Comparison of ENCODE assay signal across 17 cellular contexts in the genomic region with DNA sequence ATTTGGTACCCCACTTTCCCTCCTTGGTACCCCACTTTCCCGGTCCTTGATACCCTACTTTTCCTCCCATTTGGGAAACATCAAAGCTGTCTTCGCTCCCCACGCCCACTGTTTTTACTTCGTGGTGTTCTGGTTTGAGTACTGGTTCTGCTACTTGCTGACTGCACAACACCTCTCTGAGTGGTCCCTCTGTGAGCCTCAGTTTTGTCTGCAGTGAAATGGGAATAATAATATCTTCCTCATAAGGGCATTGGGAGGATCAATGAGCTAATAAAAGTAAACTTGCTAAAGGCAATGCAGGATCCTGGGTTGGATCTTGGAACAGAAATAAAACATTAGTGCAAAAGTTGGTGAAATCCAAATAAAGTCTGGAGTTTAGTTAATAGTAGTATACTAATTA.
"Had no signal": no experiment of that assay in that cellular context is flagged by ENCODE, and none has a peak within 500 bp of the region (broad histone marks: within the 10 kb centered on the region; RNA-seq: fewer than 3 reads in every experiment).

No MANE protein-coding gene starts in this region.

- H3K4me3 Mint-ChIP-seq: activated T-helper 17 cell treated with anti-CD3 and anti-CD28 coated beads, Interleukin-2, amount 50 U/mL, for 72 hours; natural killer cell; stimulated activated memory B cell treated with anti-CD40 and anti-IgM and Interleukin-4, amounts not matched to agents 10 μg/mL and 1 μg/mL and 100 μg/mL, for 72 hours had no signal

- H3K9me3 ChIP-seq: ovary, prostate gland had no signal

- H3K9me3 Mint-ChIP-seq: activated naive CD4-positive, alpha-beta T cell treated with anti-CD3 and anti-CD28 coated beads, Interleukin-2, amount 50 U/mL, for 72 hours; activated T-helper 17 cell treated with anti-CD3 and anti-CD28 coated beads, Interleukin-2, amount 50 U/mL, for 72 hours; natural killer cell had no signal

- H3K4me3 ChIP-seq: breast epithelium, left lung, ovary, prostate gland, tibial nerve had no signal

- DNase-seq: activated CD4-positive, alpha-beta T cell treated with anti-CD3 and anti-CD28 coated beads for 1 hour; activated CD4-positive, alpha-beta T cell treated with anti-CD3 and anti-CD28 coated beads, Interleukin-2, amount 50 U/mL, for 1 hour; activated T-cell treated with anti-CD3 and anti-CD28 coated beads, Interleukin-2, amount 50 U/mL, for 1 hour; cortex of kidney; foreskin melanocyte; kidney; left lung; natural killer cell; ovary; stimulated activated CD4-positive, alpha-beta T cell treated with anti-CD3 and anti-CD28 coated beads, Interleukin-2, amount 100 ng/mL, for 24 hours; T-helper 9 cell had no signal

- ATAC-seq: activated naive CD4-positive, alpha-beta T cell treated with anti-CD3 and anti-CD28 coated beads, Interleukin-2, amount 50 U/mL, for 72 hours; activated T-helper 17 cell treated with anti-CD3 and anti-CD28 coated beads, Interleukin-2, amount 50 U/mL, for 72 hours; left lung; natural killer cell; stimulated activated memory B cell treated with anti-CD40 and anti-IgM and Interleukin-4, amounts not matched to agents 10 μg/mL and 1 μg/mL and 100 μg/mL, for 72 hours had no signal

- H3K4me1 Mint-ChIP-seq: activated T-helper 17 cell treated with anti-CD3 and anti-CD28 coated beads, Interleukin-2, amount 50 U/mL, for 72 hours; stimulated activated memory B cell treated with anti-CD40 and anti-IgM and Interleukin-4, amounts not matched to agents 10 μg/mL and 1 μg/mL and 100 μg/mL, for 72 hours had no signal

- H3K27ac ChIP-seq: breast epithelium, left lung, ovary, prostate gland had no signal

- H3K36me3 ChIP-seq: ovary, prostate gland had no signal

- H3K27me3 ChIP-seq: breast epithelium, left lung, ovary, tibial nerve had no signal

- H3K27me3 Mint-ChIP-seq: activated T-helper 17 cell treated with anti-CD3 and anti-CD28 coated beads, Interleukin-2, amount 50 U/mL, for 72 hours; stimulated activated memory B cell treated with anti-CD40 and anti-IgM and Interleukin-4, amounts not matched to agents 10 μg/mL and 1 μg/mL and 100 μg/mL, for 72 hours had no signal

- H3K27ac Mint-ChIP-seq: activated naive CD4-positive, alpha-beta T cell treated with anti-CD3 and anti-CD28 coated beads, Interleukin-2, amount 50 U/mL, for 72 hours; activated T-helper 17 cell treated with anti-CD3 and anti-CD28 coated beads, Interleukin-2, amount 50 U/mL, for 72 hours; natural killer cell; stimulated activated memory B cell treated with anti-CD40 and anti-IgM and Interleukin-4, amounts not matched to agents 10 μg/mL and 1 μg/mL and 100 μg/mL, for 72 hours had no signal

- H3K4me1 ChIP-seq: breast epithelium, left lung, prostate gland, tibial nerve had no signal
